ENCODE assay signal across 8 cellular contexts in genomic region chr15:92839696-92840095, GRCh38.
DNase-seq lines count a peak whose midpoint lies in the region; ATAC-seq and TF ChIP-seq lines count a peak whose summit lies in the region.

No MANE protein-coding gene starts in this region.

- no peak overlapping the region for H3K4me3 Mint-ChIP-seq in activated CD8-positive, alpha-beta T cell treated with anti-CD3 and anti-CD28 coated beads for 36 hours

- H3K36me3 Mint-ChIP-seq in activated CD8-positive, alpha-beta T cell treated with anti-CD3 and anti-CD28 coated beads for 36 hours (ENCODE audit: low read depth) = no peaks in the 10 kb centered on the region

- no peaks in the 10 kb centered on the region for H3K27me3 Mint-ChIP-seq in activated CD8-positive, alpha-beta T cell treated with anti-CD3 and anti-CD28 coated beads for 36 hours

- CTCF ChIA-PET in activated CD8-positive, alpha-beta T cell treated with anti-CD3 and anti-CD28 coated beads for 36 hours (lab: Charles Lee) = interaction anchor here (1.2 to 1.4 kb wide), 3 partner anchors 30 to 43 kb away, joined by 3 to 6 read pairs (median 3); no protein-coding TSS in a partner anchor

- POLR2A ChIA-PET in activated CD8-positive, alpha-beta T cell treated with anti-CD3 and anti-CD28 coated beads for 36 hours (lab: Charles Lee) = interaction anchor here (0.7 to 1.7 kb wide), 7 partner anchors 9 to 143 kb away, joined by 3 to 12 read pairs (median 4); no protein-coding TSS in a partner anchor

- TF ChIP-seq CTCF in GM13976 (IDR thresholded peaks at IDR 0.05; ENCODE audit: borderline replicate concordance, control extremely low read depth, extremely low read depth, insufficient read depth, missing control alignments) = no peak
- TF ChIP-seq CTCF in activated CD8-positive, alpha-beta T cell treated with anti-CD3 and anti-CD28 coated beads for 36 hours (IDR thresholded peaks at IDR 0.05) = no peak

- no peaks in the 10 kb centered on the region for H3K9me3 Mint-ChIP-seq in activated CD8-positive, alpha-beta T cell treated with anti-CD3 and anti-CD28 coated beads for 36 hours

- in situ Hi-C loops in GM13976 (cut with MboI; ENCODE audit: low sequenced_read_pairs, unreplicated experiment) = no loop called here

- peak overlapping the region; percentile 65 for H3K27ac Mint-ChIP-seq in activated CD8-positive, alpha-beta T cell treated with anti-CD3 and anti-CD28 coated beads for 36 hours

- DNase-seq in GM13976 (ENCODE audit: low spot score) (peak; percentile 56), LHCN-M2 (ENCODE audit: low read depth) (peak; percentile 60), AML-193 (lab: John Stamatoyannopoulos, UW) (no peak), activated gamma-delta T cell treated with Interleukin-2 at 50 U/mL for 16 hours (no peak), left lobe of liver (ENCODE audit: low spot score) (no peak), SIG-M5 (lab: John Stamatoyannopoulos, UW) (no peak)
- peak; percentile 35 for DNase-seq in activated CD8-positive, alpha-beta T cell treated with anti-CD3 and anti-CD28 coated beads for 36 hours

- ATAC-seq in GM21576 (IDR thresholded peaks at IDR 0.05; ENCODE audit: unreplicated experiment) (peak; percentile 90), left lobe of liver (no peak)
- ATAC-seq in activated CD8-positive, alpha-beta T cell treated with anti-CD3 and anti-CD28 coated beads for 36 hours = peak; percentile 60

- peaks cover 41% of the 10 kb centered on the region for H3K4me1 Mint-ChIP-seq in activated CD8-positive, alpha-beta T cell treated with anti-CD3 and anti-CD28 coated beads for 36 hours (ENCODE audit: low read depth)

- intact Hi-C loops in activated CD8-positive, alpha-beta T cell treated with anti-CD3 and anti-CD28 coated beads for 36 hours (cut with micrococcal nuclease) = no loop called here

Comparison
In these comparisons a context has a peak if more than half of its experiments do, and no peak if none do; other contexts are left out.
1. DNase-seq: peak in GM13976 (single experiment), LHCN-M2 (single experiment) and activated CD8-positive, alpha-beta T cell treated with anti-CD3 and anti-CD28 coated beads for 36 hours (single experiment); none in AML-193 (0 of 2), activated gamma-delta T cell treated with Interleukin-2 at 50 U/mL for 16 hours (single experiment), left lobe of liver (single experiment) and SIG-M5 (single experiment).